ENCODE assay signal across 17 cellular contexts in genomic region chr20:57595041-57596030, GRCh38. TPM values are rescaled to one million over a fixed set of nuclear protein-coding genes. Genes with fewer than 3 reads are reported as not detected.
"Had no signal": no experiment of that assay in that cellular context is flagged by ENCODE, and none has a peak within 500 bp of the region (broad histone marks: within the 10 kb centered on the region; RNA-seq: fewer than 3 reads in every experiment).

No MANE protein-coding gene starts in this region.

- H3K27me3 ChIP-seq: pancreas, testis, transverse colon had no signal

- DNase-seq: activated effector memory CD4-positive, alpha-beta T cell treated with Interleukin-2 at 50 U/mL for 16 hours; hippocampal formation; midbrain had no signal

- H3K27ac Mint-ChIP-seq: activated B cell treated with CpG ODN at 0.5 μM for 24 hours; activated CD4-positive, alpha-beta T cell treated with anti-CD3 and anti-CD28 coated beads for 36 hours; activated naive CD8-positive, alpha-beta T cell; memory B cell; T-helper 2 cell treated with Interferon-gamma antibody and Interleukin-4, amounts not matched to agents 5 μg/mL and 100 μg/mL, for 36 hours had no signal

- FAIRE-seq: keratinocyte, pancreas had no signal

- H3K4me3 Mint-ChIP-seq: activated B cell treated with CpG ODN at 0.5 μM for 24 hours; activated CD4-positive, alpha-beta T cell treated with anti-CD3 and anti-CD28 coated beads for 36 hours; activated naive CD8-positive, alpha-beta T cell; memory B cell; nephron; T-helper 2 cell treated with Interferon-gamma antibody and Interleukin-4, amounts not matched to agents 5 μg/mL and 100 μg/mL, for 36 hours had no signal

- H3K36me3 Mint-ChIP-seq: activated naive CD8-positive, alpha-beta T cell; memory B cell had no signal

- H3K4me1 Mint-ChIP-seq: activated CD4-positive, alpha-beta T cell treated with anti-CD3 and anti-CD28 coated beads for 36 hours had no signal

- H3K27ac ChIP-seq: pancreas, psoas muscle, testis had no signal

- H3K9me3 Mint-ChIP-seq: activated B cell treated with CpG ODN at 0.5 μM for 24 hours; memory B cell; nephron; T-helper 2 cell treated with Interferon-gamma antibody and Interleukin-4, amounts not matched to agents 5 μg/mL and 100 μg/mL, for 36 hours had no signal

- H3K4me3 ChIP-seq: pancreas, psoas muscle, smooth muscle cell, testis, transverse colon had no signal

- H3K36me3 ChIP-seq: pancreas, transverse colon had no signal

- ATAC-seq: esophagus mucosa had no signal

- H3K9me3 ChIP-seq: pancreas, psoas muscle, testis, transverse colon had no signal

- H3K27me3 Mint-ChIP-seq: activated naive CD8-positive, alpha-beta T cell had no signal

- H3K4me1 ChIP-seq: pancreas, psoas muscle had no signal

- H3K4me2 ChIP-seq: smooth muscle cell had no signal

RNA-seq across cellular contexts. Expression of gene ZBP1, which starts 24.9 kb away (rescaled TPM):
- total RNA-seq: smooth muscle cell, urinary bladder had no signal
- polyA plus RNA-seq: smooth muscle cell had no signal

RNA-seq across cellular contexts. Expression of gene PCK1, which starts 34.4 kb away (rescaled TPM):
- total RNA-seq: activated B cell treated with CpG ODN at 0.5 μM for 24 hours; activated CD4-positive, alpha-beta T cell treated with anti-CD3 and anti-CD28 coated beads for 36 hours; smooth muscle cell had no signal
- polyA plus RNA-seq: keratinocyte, smooth muscle cell had no signal
